1 cellular context compared by ENCODE assay signal in genomic region chr6:158232445-158233213, GRCh38.
TF ChIP-seq lines count a peak whose summit lies in the region.

No MANE protein-coding gene starts in this region.

TF ChIP-seq in HepG2, 621 proteins besides CTCF, POLR2A, EP300 and RAD21 (continued from another document and continues in another):
- TF ChIP-seq RXRA (CRISPR knock-in tag; IDR thresholded peaks at IDR 0.05) (peak; percentile 55; the same call in 1 of the 2 replicates), ZNF24 (IDR thresholded peaks at IDR 0.05) (no peak), NFRKB (IDR thresholded peaks at IDR 0.05) (no peak), ZNF124 (CRISPR knock-in tag; IDR thresholded peaks at IDR 0.05) (no peak), NAIF1 (CRISPR knock-in tag; IDR thresholded peaks at IDR 0.05; ENCODE audit: borderline replicate concordance) (no peak), RARG (CRISPR knock-in tag; IDR thresholded peaks at IDR 0.05; ENCODE audit: low read depth) (no peak), ZNF546 (CRISPR knock-in tag; conservative IDR thresholded peaks at IDR 0.05) (no peak; the same call in 1 of the 2 replicates), ZNF616 (CRISPR knock-in tag; IDR thresholded peaks at IDR 0.05; ENCODE audit: low read depth) (peak; percentile 64; the same call in 1 of the 2 replicates), CREBL2 (CRISPR knock-in tag; IDR thresholded peaks at IDR 0.05; ENCODE audit: borderline replicate concordance) (no peak), HCFC1 (IDR thresholded peaks at IDR 0.05; ENCODE audit: low read depth, low read length) (no peak), ZNF407 (CRISPR knock-in tag; IDR thresholded peaks at IDR 0.05; ENCODE audit: not compliant biosample characterization) (peak; percentile 38), MAX (IDR thresholded peaks at IDR 0.05) (peak; percentile 71; the same call in 1 of the 2 replicates), HOMEZ (CRISPR knock-in tag; IDR thresholded peaks at IDR 0.05; ENCODE audit: low read depth) (peak; percentile 12; the same call in 1 of the 2 replicates), RBM22 (optimal IDR thresholded peaks at IDR 0.05; ENCODE audit: low read length) (no peak), MNT (IDR thresholded peaks at IDR 0.05) (no peak), TIGD3 (CRISPR knock-in tag; IDR thresholded peaks at IDR 0.05; ENCODE audit: borderline replicate concordance) (no peak), TRIM24 (CRISPR knock-in tag; IDR thresholded peaks at IDR 0.05) (no peak), PAX8 (CRISPR knock-in tag; IDR thresholded peaks at IDR 0.05; ENCODE audit: borderline replicate concordance) (no peak), ZNF839 (CRISPR knock-in tag; IDR thresholded peaks at IDR 0.05; ENCODE audit: borderline replicate concordance) (no peak), ZBTB3 (CRISPR knock-in tag; IDR thresholded peaks at IDR 0.05; ENCODE audit: borderline replicate concordance, low read depth) (peak; percentile 83), ZNF33B (CRISPR knock-in tag; IDR thresholded peaks at IDR 0.05) (no peak), ZMAT3 (CRISPR knock-in tag; conservative IDR thresholded peaks at IDR 0.05) (no peak), FIP1L1 (IDR thresholded peaks at IDR 0.05; ENCODE audit: borderline replicate concordance, insufficient read depth, low read depth, low read length) (no peak), ELF4 (CRISPR knock-in tag; IDR thresholded peaks at IDR 0.05; ENCODE audit: borderline replicate concordance) (peak; percentile 19; the same call in 1 of the 2 replicates), ISX (CRISPR knock-in tag; conservative IDR thresholded peaks at IDR 0.05) (0 out of 2 replicates have a peak, but pooled peaks have one; percentile 71), SNAPC5 (CRISPR knock-in tag; IDR thresholded peaks at IDR 0.05; ENCODE audit: borderline replicate concordance) (no peak), PHF5A (CRISPR knock-in tag; IDR thresholded peaks at IDR 0.05; ENCODE audit: low read depth, unreplicated experiment) (no peak), HNRNPUL1 (IDR thresholded peaks at IDR 0.05; ENCODE audit: low read depth, low read length) (no peak), PBX3 (CRISPR knock-in tag; IDR thresholded peaks at IDR 0.05; ENCODE audit: borderline replicate concordance) (no peak), SIN3A (IDR thresholded peaks at IDR 0.05; ENCODE audit: borderline replicate concordance, low read depth, low read length) (no peak), ZNF383 (CRISPR knock-in tag; IDR thresholded peaks at IDR 0.05; ENCODE audit: borderline replicate concordance) (no peak), E2F5 (CRISPR knock-in tag; conservative IDR thresholded peaks at IDR 0.05) (0 out of 2 replicates have a peak, but pooled peaks have one; percentile 54), TSC22D2 (CRISPR knock-in tag; IDR thresholded peaks at IDR 0.05; ENCODE audit: borderline replicate concordance) (no peak; the same call in 1 of the 2 replicates), ZBTB14 (CRISPR knock-in tag; IDR thresholded peaks at IDR 0.05) (peak; percentile 23; the same call in 1 of the 2 replicates), ZSCAN29 (CRISPR knock-in tag; conservative IDR thresholded peaks at IDR 0.05) (peak; percentile 83; the same call in 1 of the 2 replicates), GLMP (CRISPR knock-in tag; IDR thresholded peaks at IDR 0.05; ENCODE audit: borderline replicate concordance) (no peak), ZNF891 (CRISPR knock-in tag; IDR thresholded peaks at IDR 0.05) (no peak), SOX13 (IDR thresholded peaks at IDR 0.05) (peak; percentile 17; the same call in 1 of the 2 replicates), SOX13 (CRISPR knock-in tag; conservative IDR thresholded peaks at IDR 0.05 in 1 of 2, IDR thresholded peaks at IDR 0.05 in 1 of 2) (peak in 1 of 2 experiments; percentile 31; a peak in 1 of 4 replicates), MYPOP (CRISPR knock-in tag; IDR thresholded peaks at IDR 0.05) (peak; percentile 55; the same call in 1 of the 2 replicates), RXRB (CRISPR knock-in tag; IDR thresholded peaks at IDR 0.05; ENCODE audit: borderline replicate concordance) (no peak; the same call in 1 of the 2 replicates), POGZ (CRISPR knock-in tag; IDR thresholded peaks at IDR 0.05) (peak; percentile 43; the same call in 1 of the 2 replicates), RFX5 (IDR thresholded peaks at IDR 0.05; ENCODE audit: low read depth, low read length) (no peak)
